ENCODE assay signal across 8 cellular contexts in the genomic region with DNA sequence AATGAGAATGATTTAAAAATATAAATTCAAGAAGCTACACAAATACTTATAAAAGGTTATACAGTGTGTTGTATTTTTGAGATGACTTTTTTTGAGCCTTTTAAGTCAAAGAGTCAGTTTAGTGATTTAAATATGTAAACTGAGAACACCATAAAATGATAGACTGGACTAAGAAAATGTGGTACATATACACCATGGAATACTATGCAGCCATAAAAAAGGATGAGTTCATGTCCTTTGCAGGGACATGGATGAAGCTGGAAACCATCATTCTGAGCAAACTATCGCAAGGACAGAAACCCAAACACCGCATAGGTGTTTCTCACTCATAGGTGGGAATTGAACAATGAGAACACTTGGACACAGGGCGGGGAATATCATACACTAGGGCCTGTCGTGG.
DNase-seq lines count a peak whose midpoint lies in the region; ATAC-seq, FAIRE-seq and TF ChIP-seq lines count a peak whose summit lies in the region.
"Not testable (repeated sequence)": the region's sequence is repeated elsewhere in the genome, so short reads cannot be mapped to it uniquely, and the experiment has no call there.

No MANE protein-coding gene starts in this region.

- H3K36me3 Mint-ChIP-seq in CD4-positive, alpha-beta T cell (ENCODE audit: low read depth) = peaks cover 46% of the 10 kb centered on the region
- not testable (repeated sequence) for H3K36me3 Mint-ChIP-seq in IgD-negative memory B cell, memory B cell
- H3K36me3 Mint-ChIP-seq in stimulated activated memory B cell treated with anti-CD40 and anti-IgM and Interleukin-4, amounts not matched to agents 10 μg/mL and 1 μg/mL and 100 μg/mL, for 72 hours = peaks cover 21% of the 10 kb centered on the region

- H3K4me1 Mint-ChIP-seq in CD4-positive, alpha-beta T cell (ENCODE audit: low read depth) = peaks cover 10% of the 10 kb centered on the region
- H3K4me1 Mint-ChIP-seq in IgD-negative memory B cell = peaks cover 5 to 16% (median 6%) of the 10 kb centered on the region in 3 donors
- peaks cover 11% of the 10 kb centered on the region for H3K4me1 Mint-ChIP-seq in memory B cell
- H3K4me1 Mint-ChIP-seq in stimulated activated memory B cell treated with anti-CD40 and anti-IgM and Interleukin-4, amounts not matched to agents 10 μg/mL and 1 μg/mL and 100 μg/mL, for 72 hours = peaks cover 12% of the 10 kb centered on the region

- peaks cover 0 to 11% of the 10 kb centered on the region in 2 experiments; a peak in 2 of 3 replicates for H3K36me3 ChIP-seq in HEK293 (ENCODE audit: control insufficient read depth in 2 of 2, insufficient read depth in 1 of 2, low read length in 2 of 2)

- 96% methylated on average over 4 of the region's 4 CpGs for WGBS in A549 (ENCODE audit: missing lambda C conversion rate)

- not testable (repeated sequence) for FAIRE-seq in A549 (lab: Jason Lieb, UNC)

- H3K27ac Mint-ChIP-seq in CD4-positive, alpha-beta T cell = peak overlapping the region; percentile 49
- H3K27ac Mint-ChIP-seq in IgD-negative memory B cell (peak overlapping the region in 2 of 3 donors; percentile 75 to 92), memory B cell (peak overlapping the region; percentile 67)
- H3K27ac Mint-ChIP-seq in stimulated activated memory B cell treated with anti-CD40 and anti-IgM and Interleukin-4, amounts not matched to agents 10 μg/mL and 1 μg/mL and 100 μg/mL, for 72 hours = peak overlapping the region; percentile 80

- H3K27me3 Mint-ChIP-seq in CD4-positive, alpha-beta T cell; IgD-negative memory B cell; memory B cell; stimulated activated memory B cell treated with anti-CD40 and anti-IgM and Interleukin-4, amounts not matched to agents 10 μg/mL and 1 μg/mL and 100 μg/mL, for 72 hours: not testable (repeated sequence)

- H3K27ac ChIP-seq in A549; CD4-positive, alpha-beta T cell (ENCODE audit: low read depth, low read length); HEK293 (ENCODE audit: extremely low read depth, low read depth, low read length): not testable (repeated sequence)
- peak overlapping the region; percentile 84 for H3K27ac ChIP-seq in VCaP

- H3K4me3 Mint-ChIP-seq in CD4-positive, alpha-beta T cell; memory B cell; stimulated activated memory B cell treated with anti-CD40 and anti-IgM and Interleukin-4, amounts not matched to agents 10 μg/mL and 1 μg/mL and 100 μg/mL, for 72 hours: not testable (repeated sequence)
- H3K4me3 Mint-ChIP-seq in IgD-negative memory B cell = peak overlapping the region in 1 of 4 donors; percentile 72

- TF ChIP-seq EP300 in A549 (IDR thresholded peaks at IDR 0.05) = not testable (repeated sequence)

- TF ChIP-seq RAD21 in A549 (conservative IDR thresholded peaks at IDR 0.05 in 1 of 2, IDR thresholded peaks at IDR 0.05 in 1 of 2) = not testable (repeated sequence)

- POLR2A ChIA-PET in A549 (lab: Yijun Ruan, JAX); CD4-positive, alpha-beta T cell (lab: Charles Lee); HEK293 (lab: Yijun Ruan, JAX): not testable (repeated sequence)

- not testable (repeated sequence) for ATAC-seq in A549; CD4-positive, alpha-beta T cell (ENCODE audit: poor library complexity); SK-N-SH treated with all-trans-retinoic acid at 6 μM for 48 hours; memory B cell (ENCODE audit: low read depth); stimulated activated memory B cell treated with anti-CD40 and anti-IgM and Interleukin-4, amounts not matched to agents 10 μg/mL and 1 μg/mL and 100 μg/mL, for 72 hours

- not testable (repeated sequence) for H3K27me3 ChIP-seq in CD4-positive, alpha-beta T cell (ENCODE audit: control insufficient read depth, insufficient read depth, low read length)

- not testable (repeated sequence) for H3K9me3 ChIP-seq in A549; CD4-positive, alpha-beta T cell (ENCODE audit: control insufficient read depth, low read length); HEK293 (ENCODE audit: control insufficient read depth, insufficient read depth, low read depth, low read length)

- TF ChIP-seq CTCF in A549 (IDR thresholded peaks at IDR 0.05); CD4-positive, alpha-beta T cell (IDR thresholded peaks at IDR 0.05); HEK293 (tag by site-specific recombination; IDR thresholded peaks at IDR 0.05); VCaP (conservative IDR thresholded peaks at IDR 0.05): not testable (repeated sequence)

- not testable (repeated sequence) for TF ChIP-seq POLR2A in A549 (IDR thresholded peaks at IDR 0.05; ENCODE audit: low read length)

- CTCF ChIA-PET in A549 (lab: Yijun Ruan, JAX); CD4-positive, alpha-beta T cell (lab: Charles Lee); HEK293 (lab: Yijun Ruan, JAX): not testable (repeated sequence)

- not testable (repeated sequence) for DNase-seq in A549 (ENCODE audit: low read depth in 1 of 2, low spot score in 1 of 2); CD4-positive, alpha-beta T cell; memory B cell (ENCODE audit: low spot score in 2 of 2)

- intact Hi-C loops in CD4-positive, alpha-beta T cell (cut with DNase I, micrococcal nuclease) = not testable (repeated sequence)

- not testable (repeated sequence) for H3K9me3 Mint-ChIP-seq in CD4-positive, alpha-beta T cell; IgD-negative memory B cell; memory B cell; stimulated activated memory B cell treated with anti-CD40 and anti-IgM and Interleukin-4, amounts not matched to agents 10 μg/mL and 1 μg/mL and 100 μg/mL, for 72 hours

- not testable (repeated sequence) for H3K4me1 ChIP-seq in A549; HEK293 (ENCODE audit: control insufficient read depth, insufficient read depth, low read length)

- not testable (repeated sequence) for H3K4me3 ChIP-seq in A549; HEK293 (ENCODE audit: low read depth, low read length)

- not testable (repeated sequence) for H3K4me2 ChIP-seq in A549

TF ChIP-seq in A549, 52 proteins besides CTCF, POLR2A, EP300 and RAD21:
- TF ChIP-seq KDM1A (IDR thresholded peaks at IDR 0.05; ENCODE audit: low read depth) = 0 out of 2 replicates have a peak, but pooled peaks have one; percentile 20

TF ChIP-seq in HEK293, 187 proteins besides CTCF, POLR2A, EP300 and RAD21:
- TF ChIP-seq ZNF146 (tag by site-specific recombination; IDR thresholded peaks at IDR 0.05) = peak; percentile 54; the same call in 1 of the 2 replicates

TF ChIP-seq in SK-N-SH treated with all-trans-retinoic acid at 6 μM for 48 hours, 23 proteins besides CTCF, POLR2A, EP300 and RAD21:
- peak; percentile 73 for TF ChIP-seq ZNF8 (CRISPR knock-in tag; IDR thresholded peaks at IDR 0.05)
TF ChIP-seq in SK-N-SH treated with all-trans-retinoic acid at 6 μM for 48 hours: peak in this region for 1; not testable (repeated sequence) for 22.
